Comparison of ENCODE assay signal across 9 cellular contexts in the genomic region with DNA sequence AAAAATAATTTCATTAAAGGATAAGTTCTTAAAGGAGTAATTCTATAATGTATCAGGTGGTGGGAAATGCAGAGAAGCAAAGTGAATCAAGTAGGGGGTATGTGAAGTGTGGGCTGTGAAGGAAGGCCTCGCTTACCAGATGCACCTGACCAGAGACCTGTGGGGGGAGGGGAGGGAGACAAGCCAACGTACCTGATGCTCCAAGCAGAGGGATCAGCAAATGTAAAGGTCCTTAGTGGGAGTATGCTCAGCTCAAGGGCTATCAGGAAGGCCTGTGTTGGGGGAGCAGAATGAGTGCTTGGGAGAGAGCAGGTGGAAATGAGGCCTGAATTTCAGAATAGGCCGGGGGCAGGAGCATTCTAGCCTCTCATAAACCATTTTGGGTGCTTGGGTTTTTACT. TPM values are rescaled to one million over a fixed set of nuclear protein-coding genes. Genes with fewer than 3 reads are reported as not detected.
"Had no signal": no experiment of that assay in that cellular context is flagged by ENCODE, and none has a peak within 500 bp of the region (broad histone marks: within the 10 kb centered on the region; RNA-seq: fewer than 3 reads in every experiment).

No MANE protein-coding gene starts in this region.

- H3K4me3 ChIP-seq: GM23248, HAP-1 had no signal

- H3K36me3 ChIP-seq: HAP-1 had no signal

- H3K4me1 Mint-ChIP-seq: IgD-negative memory B cell had no signal

- DNase-seq: GM23248, HFFc6, KBM-7 had no signal

- H3K4me2 ChIP-seq: KMS-11 had no signal

- H3K27ac ChIP-seq: GM23248, HL-60, KMS-11 had no signal

- H3K36me3 Mint-ChIP-seq: IgD-negative memory B cell had no signal

- ATAC-seq: HCT116, HepG2 had no signal

- H3K4me3 Mint-ChIP-seq: HFFc6, IgD-negative memory B cell had no signal

- H2AFZ ChIP-seq: GM23248 had no signal

- H3K27ac Mint-ChIP-seq: HFFc6, IgD-negative memory B cell had no signal

RNA-seq across cellular contexts. Expression of gene ANO4, which starts 57.1 kb away (rescaled TPM):
- total RNA-seq: HepG2, HFFc6 had no signal
- polyA plus RNA-seq: HepG2, IgD-negative memory B cell had no signal
